ENCODE assay signal across 11 cellular contexts in the genomic region with DNA sequence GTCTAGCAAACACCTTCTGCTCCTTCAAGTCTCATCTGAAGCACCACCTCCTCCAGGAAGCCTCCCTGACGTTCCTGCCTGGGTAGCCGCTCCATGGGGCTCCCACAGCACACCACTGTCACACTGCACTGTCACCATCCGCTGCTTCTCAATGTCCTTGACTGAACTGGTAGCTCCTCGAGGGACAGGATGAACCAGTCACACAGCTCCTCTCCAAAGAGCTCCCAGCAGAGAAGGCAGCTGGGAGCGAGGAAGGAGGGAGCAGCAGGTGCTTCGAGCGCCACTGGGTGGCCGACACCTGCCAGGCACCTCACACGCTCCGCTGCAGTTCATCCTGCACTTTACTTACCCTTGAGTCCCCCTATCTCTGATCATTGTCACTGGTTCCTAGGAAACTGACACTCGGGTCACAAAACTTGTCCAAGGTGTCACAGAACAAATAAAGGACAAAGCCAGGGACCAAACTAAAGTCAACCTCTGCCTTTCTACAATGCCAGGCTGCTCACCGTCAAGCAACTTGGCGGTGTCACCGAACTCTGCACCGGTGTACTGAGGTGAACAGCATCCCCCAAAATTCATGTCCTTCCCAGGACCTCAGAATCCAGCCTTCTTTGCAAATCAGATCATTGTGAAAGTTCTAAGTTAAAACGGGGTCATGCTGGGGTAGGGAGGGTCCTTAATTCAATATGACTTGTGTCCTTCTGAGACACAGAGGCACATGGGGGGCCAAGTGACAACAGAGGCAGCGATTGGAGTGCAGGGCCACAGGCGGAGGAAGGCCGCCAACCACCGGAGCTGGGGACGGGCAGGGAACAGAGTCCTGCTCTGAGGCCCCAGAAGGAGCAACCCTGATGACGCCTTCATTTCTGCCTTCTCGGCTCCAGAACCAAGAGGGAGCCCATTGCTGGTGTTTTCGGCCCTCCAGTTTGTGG. TPM values are rescaled to one million over a fixed set of nuclear protein-coding genes. Genes with fewer than 3 reads are reported as not detected.
DNase-seq lines count a peak whose midpoint lies in the region; ATAC-seq and TF ChIP-seq lines count a peak whose summit lies in the region.
"Had no signal": no experiment of that assay in that cellular context is flagged by ENCODE, and none has a peak within 500 bp of the region (broad histone marks: within the 10 kb centered on the region; RNA-seq: fewer than 3 reads in every experiment).

No MANE protein-coding gene starts in this region.

- peaks cover 12% of the 10 kb centered on the region for H3F3A ChIP-seq in GM23248 (ENCODE audit: insufficient read depth)

- H3K4me3 Mint-ChIP-seq in central memory CD8-positive, alpha-beta T cell, result peak overlapping the region; percentile 92

- H3K4me1 ChIP-seq in GM23248 (ENCODE audit: insufficient read depth) (peaks cover 14% of the 10 kb centered on the region), osteoblast (ENCODE audit: insufficient read depth, low read length) (peaks cover 19% of the 10 kb centered on the region)

- no peak for DNase-seq in GM23248
- peak; percentile 73 for DNase-seq in NCI-H510A (lab: John Stamatoyannopoulos, UW)
- no peak for DNase-seq in central memory CD8-positive, alpha-beta T cell (ENCODE audit: low spot score in 2 of 2)
- no peak for DNase-seq in osteoblast (ENCODE audit: insufficient read length, low spot score, missing footprints)
- no peak for DNase-seq in GM10248 (ENCODE audit: extremely low spot score)
- no peak for DNase-seq in islet precursor cell
- DNase-seq: NCI-H146 had no signal

- H3K4me2 ChIP-seq in GM23248 (ENCODE audit: unreplicated experiment) (peak overlapping the region; percentile 27), osteoblast (ENCODE audit: insufficient read depth, low read length) (peak overlapping the region; percentile 84)

- no peak for TF ChIP-seq CTCF in osteoblast (IDR thresholded peaks at IDR 0.05; ENCODE audit: extremely low read depth, low read depth, low read length)
- TF ChIP-seq CTCF in GM10248 (IDR thresholded peaks at IDR 0.05; ENCODE audit: control extremely low read depth, extremely low read depth, low read depth, missing control alignments), result no peak

- peak overlapping the region; percentile 46 for H3K9ac ChIP-seq in GM23248

- peaks cover 61% of the 10 kb centered on the region for H3K4me1 Mint-ChIP-seq in central memory CD8-positive, alpha-beta T cell

- H3K27me3 Mint-ChIP-seq in central memory CD8-positive, alpha-beta T cell, result no peaks in the 10 kb centered on the region

- H3K79me2 ChIP-seq in GM23248 (ENCODE audit: insufficient read depth), result no peaks in the 10 kb centered on the region
- H3K79me2 ChIP-seq in osteoblast (ENCODE audit: insufficient read depth, low read length), result no peaks in the 10 kb centered on the region

- H4K20me1 ChIP-seq in GM23248 (ENCODE audit: insufficient read depth) (no peaks in the 10 kb centered on the region), osteoblast (ENCODE audit: insufficient read depth, low read length) (no peaks in the 10 kb centered on the region)

- POLR2A ChIA-PET in GM10248 (lab: Yijun Ruan, JAX), result no interaction called here

- no peaks in the 10 kb centered on the region for H3K9me3 Mint-ChIP-seq in central memory CD8-positive, alpha-beta T cell

- peak overlapping the region; percentile 98 for H3K27ac Mint-ChIP-seq in central memory CD8-positive, alpha-beta T cell (ENCODE audit: low read depth)

- peaks cover 20% of the 10 kb centered on the region for H3K36me3 Mint-ChIP-seq in central memory CD8-positive, alpha-beta T cell (ENCODE audit: insufficient read depth)

- CTCF ChIA-PET in GM10248 (lab: Yijun Ruan, JAX), result interaction anchor here (1.0 to 3.1 kb wide), 4 partner anchors 8 to 25 kb away, joined by 3 to 12 read pairs (median 3); a partner anchor contains a TSS

- peak overlapping the region; percentile 69 for H2AFZ ChIP-seq in GM23248
- peak overlapping the region; percentile 97 for H2AFZ ChIP-seq in osteoblast (ENCODE audit: low read length)

- H3K9me3 ChIP-seq in GM23248 (ENCODE audit: low read depth), result no peaks in the 10 kb centered on the region
- H3K9me3 ChIP-seq in osteoblast (ENCODE audit: low read depth, low read length), result no peaks in the 10 kb centered on the region
- H3K9me3 ChIP-seq: heart left ventricle had no signal

- H3K4me3 ChIP-seq in GM23248, result no peak overlapping the region
- H3K4me3 ChIP-seq in osteoblast (ENCODE audit: insufficient read depth, low read length), result peak overlapping the region; percentile 65

- H3K27me3 ChIP-seq in GM23248 (replicated peaks; ENCODE audit: insufficient read depth) (no peaks in the 10 kb centered on the region), osteoblast (ENCODE audit: insufficient read depth, low read length) (no peaks in the 10 kb centered on the region)
- H3K27me3 ChIP-seq: heart left ventricle had no signal

- 85 to 87% methylated on average over 24 of the region's 24 CpGs for WGBS in GM23248 (ENCODE audit: low coverage in 1 of 2, low lambda C conversion rate in 2 of 2, missing lambda C conversion rate in 2 of 2), 2 experiments

- in situ Hi-C loops in GM23248 (cut with MboI), result no loop called here

- H3K9me2 ChIP-seq in GM23248 (ENCODE audit: insufficient read depth), result no peaks in the 10 kb centered on the region

- H3K27ac ChIP-seq in GM23248 (peak overlapping the region; percentile 68), osteoblast (ENCODE audit: low read depth, low read length) (peak overlapping the region; percentile 81)

- no peak for ATAC-seq in central memory CD8-positive, alpha-beta T cell (replicated peaks; ENCODE audit: extremely low read depth, poor library complexity, severe bottlenecking)
- ATAC-seq in activated CD4-positive, CD25-positive, alpha-beta regulatory T cell treated with anti-CD3 and anti-CD28 coated beads, Interleukin-2, amount 50 U/mL, for 24 hours, result no peak
- no peak for ATAC-seq in HG02981 (IDR thresholded peaks at IDR 0.05; ENCODE audit: unreplicated experiment)

- no peaks in the 10 kb centered on the region for H3K36me3 ChIP-seq in GM23248 (ENCODE audit: low read depth)
- no peaks in the 10 kb centered on the region for H3K36me3 ChIP-seq in osteoblast (ENCODE audit: insufficient read depth, low read length)
- H3K36me3 ChIP-seq: heart left ventricle had no signal

RNA-seq across cellular contexts. Expression of a gene that starts 5.5 kb away (rescaled TPM):
- 0.38 TPM in 1 of 2 replicates, not detected in the other for total RNA-seq in GM23248 (2014; rRNA removed; shearing (Covaris generic))
- 0.80 TPM in 1 of 2 replicates, not detected in the other for polyA plus RNA-seq in GM23248 (2016; fragmentation: Nextera tagmentation; extraction: Ambion mirVana)
- total RNA-seq in osteoblast, result 0.29 and 0.36 TPM in 2 replicates
- total RNA-seq: renal cortical epithelial cell had no signal

RNA-seq across cellular contexts. Expression of a gene that starts 21.5 kb away (rescaled TPM):
- total RNA-seq in GM23248 (2014; rRNA removed; shearing (Covaris generic)), result 44.1 and 62.6 TPM in 2 replicates
- polyA plus RNA-seq in GM23248 (2016; fragmentation: Nextera tagmentation; extraction: Ambion mirVana), result 43.9 and 46.1 TPM in 2 replicates
- 38.0 and 39.2 TPM in 2 replicates for total RNA-seq in osteoblast

RNA-seq across cellular contexts. Expression of a gene that starts 27.8 kb away (rescaled TPM):
- 22.9 and 27.3 TPM in 2 replicates for total RNA-seq in GM23248 (2014; rRNA removed; shearing (Covaris generic))
- polyA plus RNA-seq in GM23248 (2016; fragmentation: Nextera tagmentation; extraction: Ambion mirVana), result 22.7 and 23.3 TPM in 2 replicates
- 10.0 and 10.9 TPM in 2 replicates for total RNA-seq in osteoblast

RNA-seq across cellular contexts. Expression of a gene that starts 47.7 kb away (rescaled TPM):
- total RNA-seq in GM23248 (2014; rRNA removed; shearing (Covaris generic)), result 95.7 and 108 TPM in 2 replicates
- 261 and 273 TPM in 2 replicates for polyA plus RNA-seq in GM23248 (2016; fragmentation: Nextera tagmentation; extraction: Ambion mirVana)
- 94.1 and 95.2 TPM in 2 replicates for total RNA-seq in osteoblast
